30 cellular contexts compared by ENCODE assay signal in genomic region chr7:53431901-53432300, GRCh38.
"Had no signal": no experiment of that assay in that cellular context is flagged by ENCODE, and none has a peak within 500 bp of the region (broad histone marks: within the 10 kb centered on the region; RNA-seq: fewer than 3 reads in every experiment).

No MANE protein-coding gene starts in this region.

- H3K4me1 ChIP-seq: adrenal gland, body of pancreas, colonic mucosa, esophagus muscularis mucosa, foreskin keratinocyte, gastrocnemius medialis had no signal

- H3K27me3 Mint-ChIP-seq: activated B cell treated with CpG ODN at 0.5 μM for 24 hours; activated CD8-positive, alpha-beta T cell treated with anti-CD3 and anti-CD28 coated beads for 36 hours; activated naive CD4-positive, alpha-beta T cell treated with anti-CD3 and anti-CD28 coated beads, Interleukin-2, amount 50 U/mL, for 24 hours; activated naive CD8-positive, alpha-beta T cell treated with anti-CD3 and anti-CD28 coated beads for 36 hours; activated naive CD8-positive, alpha-beta T cell treated with anti-CD3 and anti-CD28 coated beads, Interleukin-2, amount 50 U/mL, for 24 hours had no signal

- H3K27ac ChIP-seq: adrenal gland, body of pancreas, cardiac muscle cell, colonic mucosa, esophagus muscularis mucosa, foreskin keratinocyte, gastrocnemius medialis, VCaP had no signal

- ATAC-seq: activated CD4-positive, CD25-positive, alpha-beta regulatory T cell treated with anti-CD3 and anti-CD28 coated beads, Interleukin-2, amount 50 U/mL, for 24 hours; activated CD8-positive, alpha-beta T cell treated with anti-CD3 and anti-CD28 coated beads for 36 hours; activated naive CD8-positive, alpha-beta T cell treated with anti-CD3 and anti-CD28 coated beads, Interleukin-2, amount 50 U/mL, for 24 hours; body of pancreas; foreskin keratinocyte; gastrocnemius medialis had no signal

- H3K27me3 ChIP-seq: adrenal gland, body of pancreas, cardiac muscle cell, colonic mucosa, esophagus muscularis mucosa, foreskin keratinocyte, gastrocnemius medialis had no signal

- H3K4me3 Mint-ChIP-seq: activated B cell treated with CpG ODN at 0.5 μM for 24 hours; activated CD8-positive, alpha-beta T cell treated with anti-CD3 and anti-CD28 coated beads for 36 hours; activated naive CD4-positive, alpha-beta T cell treated with anti-CD3 and anti-CD28 coated beads for 36 hours; activated naive CD4-positive, alpha-beta T cell treated with anti-CD3 and anti-CD28 coated beads, Interleukin-2, amount 50 U/mL, for 24 hours; activated naive CD8-positive, alpha-beta T cell treated with anti-CD3 and anti-CD28 coated beads for 36 hours; activated naive CD8-positive, alpha-beta T cell treated with anti-CD3 and anti-CD28 coated beads, Interleukin-2, amount 50 U/mL, for 24 hours; activated T-helper 1 cell treated with anti-CD3 and anti-CD28 coated beads, Interleukin-12 subunit alpha, Interleukin-12 subunit beta, Interleukin-2, Interleukin-4 antibody, amounts not matched to agents 30 ng/mL and 10 ng/mL and 1 ng/mL, durations not matched to agents 14 hours and 24 hours and 36 hours had no signal

- DNase-seq: activated B cell treated with CpG ODN at 0.5 μM for 24 hours; activated CD4-positive, alpha-beta T cell treated with anti-CD3 and anti-CD28 coated beads for 48 hours; activated CD4-positive, alpha-beta T cell treated with anti-CD3 and anti-CD28 coated beads, Interleukin-2, amount 50 U/mL, for 1 hour; activated CD4-positive, alpha-beta T cell treated with anti-CD3 and anti-CD28 coated beads, Interleukin-2, amount 50 U/mL, for 48 hours; activated CD8-positive, alpha-beta memory T cell treated with anti-CD3 and anti-CD28 coated beads for 24 hours; activated CD8-positive, alpha-beta T cell treated with anti-CD3 and anti-CD28 coated beads for 36 hours; activated effector memory CD4-positive, alpha-beta T cell treated with anti-CD3 and anti-CD28 coated beads, Interleukin-2, amount 50 U/mL, for 16 hours; activated naive CD4-positive, alpha-beta T cell treated with anti-CD3 and anti-CD28 coated beads for 36 hours; activated naive CD8-positive, alpha-beta T cell treated with anti-CD3 and anti-CD28 coated beads for 36 hours; activated naive CD8-positive, alpha-beta T cell treated with anti-CD3 and anti-CD28 coated beads, Interleukin-2, amount 50 U/mL, for 24 hours; activated T-cell treated with anti-CD3 and anti-CD28 coated beads, Interleukin-2, amount 50 U/mL, for 48 hours; adrenal gland; amygdala; aorta; body of pancreas; central memory CD4-positive, alpha-beta T cell; cerebellar nuclear complex; colonic mucosa; effector CD8-positive, alpha-beta T cell; foreskin keratinocyte; gastrocnemius medialis; T-helper 2 cell had no signal

- H3K4me1 Mint-ChIP-seq: activated B cell treated with CpG ODN at 0.5 μM for 24 hours; activated naive CD4-positive, alpha-beta T cell treated with anti-CD3 and anti-CD28 coated beads, Interleukin-2, amount 50 U/mL, for 24 hours; activated naive CD8-positive, alpha-beta T cell treated with anti-CD3 and anti-CD28 coated beads for 36 hours; activated naive CD8-positive, alpha-beta T cell treated with anti-CD3 and anti-CD28 coated beads, Interleukin-2, amount 50 U/mL, for 24 hours had no signal

- FAIRE-seq: endothelial cell of umbilical vein had no signal

- H3K36me3 Mint-ChIP-seq: activated naive CD4-positive, alpha-beta T cell treated with anti-CD3 and anti-CD28 coated beads, Interleukin-2, amount 50 U/mL, for 24 hours; activated naive CD8-positive, alpha-beta T cell treated with anti-CD3 and anti-CD28 coated beads for 36 hours had no signal

- H3K4me3 ChIP-seq: adrenal gland, body of pancreas, cardiac muscle cell, colonic mucosa, esophagus muscularis mucosa, gastrocnemius medialis had no signal

- H3K9me3 ChIP-seq: body of pancreas, colonic mucosa, esophagus muscularis mucosa, gastrocnemius medialis had no signal

- H3K36me3 ChIP-seq: adrenal gland, cardiac muscle cell, colonic mucosa, esophagus muscularis mucosa, gastrocnemius medialis had no signal

- H3K27ac Mint-ChIP-seq: activated B cell treated with CpG ODN at 0.5 μM for 24 hours; activated CD8-positive, alpha-beta T cell treated with anti-CD3 and anti-CD28 coated beads for 36 hours; activated naive CD4-positive, alpha-beta T cell treated with anti-CD3 and anti-CD28 coated beads for 36 hours; activated naive CD4-positive, alpha-beta T cell treated with anti-CD3 and anti-CD28 coated beads, Interleukin-2, amount 50 U/mL, for 24 hours; activated naive CD8-positive, alpha-beta T cell treated with anti-CD3 and anti-CD28 coated beads for 36 hours; activated naive CD8-positive, alpha-beta T cell treated with anti-CD3 and anti-CD28 coated beads, Interleukin-2, amount 50 U/mL, for 24 hours; activated T-helper 1 cell treated with anti-CD3 and anti-CD28 coated beads, Interleukin-12 subunit alpha, Interleukin-12 subunit beta, Interleukin-2, Interleukin-4 antibody, amounts not matched to agents 30 ng/mL and 10 ng/mL and 1 ng/mL, durations not matched to agents 14 hours and 24 hours and 36 hours; activated T-helper 2 cell treated with anti-CD3 and anti-CD28 coated beads, Interferon-gamma antibody, Interleukin-2, Interleukin-4, amounts not matched to agents 10 μg/mL and 5 μg/mL and 100 μg/mL, durations not matched to agents 14 hours and 24 hours and 36 hours had no signal
